In genomic region chr12:94304566-94305061, GRCh38 we compare ENCODE assay signal across 1 cellular context.
TF ChIP-seq lines count a peak whose summit lies in the region.

No MANE protein-coding gene starts in this region.

TF ChIP-seq in GM23338, 12 proteins besides CTCF, POLR2A, EP300 and RAD21 (continued from another document):
- TF ChIP-seq REST (IDR thresholded peaks at IDR 0.05; ENCODE audit: unreplicated experiment) = no peak
- no peak for TF ChIP-seq JUNB (IDR thresholded peaks at IDR 0.05; ENCODE audit: unreplicated experiment)
